8 cellular contexts compared by ENCODE assay signal in genomic region chr19:49680473-49681351, GRCh38. TPM values are rescaled to one million over a fixed set of nuclear protein-coding genes. Genes with fewer than 3 reads are reported as not detected.
DNase-seq lines count a peak whose midpoint lies in the region; ATAC-seq lines count a peak whose summit lies in the region.

No MANE protein-coding gene starts in this region.

- 36 to 37% methylated on average over 40 of the region's 40 CpGs for WGBS in ectodermal cell, 2 experiments

- no peaks in the 10 kb centered on the region for H3K27me3 ChIP-seq in BLaER1 treated with 17β-estradiol and CSF1 and Interleukin-3, amounts not matched to agents 10 nM and 100 nM
- no peaks in the 10 kb centered on the region for H3K27me3 ChIP-seq in ectodermal cell (ENCODE audit: control insufficient read depth, insufficient read depth, low read length, poor library complexity, severe bottlenecking)

- peak overlapping the region; percentile 41 to 100 (median 97); a peak in 19 of 22 replicates for H3K9ac ChIP-seq in BLaER1 treated with 17β-estradiol and CSF1 and Interleukin-3, amounts not matched to agents 10 nM and 100 nM

- H3K36me3 ChIP-seq in BLaER1 treated with 17β-estradiol and CSF1 and Interleukin-3, amounts not matched to agents 10 nM and 100 nM = peaks cover 47 to 67% (median 55%) of the 10 kb centered on the region in 11 experiments
- H3K36me3 ChIP-seq in ectodermal cell (ENCODE audit: control insufficient read depth, insufficient read depth, low read length) = peaks cover 32% of the 10 kb centered on the region

- peak; percentile 84 for DNase-seq in NCI-H82 treated with DMSO at 0.1 percent for 48 hours (lab: John Stamatoyannopoulos, UW; ENCODE audit: unreplicated experiment)
- DNase-seq in activated CD8-positive, alpha-beta memory T cell treated with anti-CD3 and anti-CD28 coated beads for 1 hour (ENCODE audit: extremely low read depth in 1 of 2, low read depth in 1 of 2) = peak; percentile 83 to 94
- DNase-seq in medulla oblongata (ENCODE audit: extremely low spot score) = peak; percentile 86
- DNase-seq in stimulated activated CD8-positive, alpha-beta memory T cell treated with anti-CD3 and anti-CD28 coated beads, Interleukin-12 subunit alpha, Interleukin-12 subunit beta, amount 100 ng/mL, for 1 hour (ENCODE audit: low read depth) = peak; percentile 88

- H3K4me2 ChIP-seq in BLaER1 treated with 17β-estradiol and CSF1 and Interleukin-3, amounts not matched to agents 10 nM and 100 nM = peak overlapping the region; percentile 87 to 98 (median 95)

- ATAC-seq in HG02885 (IDR thresholded peaks at IDR 0.05; ENCODE audit: poor library complexity, unreplicated experiment) (peak; percentile 22), HG03095 (IDR thresholded peaks at IDR 0.05; ENCODE audit: unreplicated experiment) (no peak)

- peak overlapping the region in 10 of 11 experiments; percentile 39 to 100 (median 62); a peak in 19 of 22 replicates for H3K27ac ChIP-seq in BLaER1 treated with 17β-estradiol and CSF1 and Interleukin-3, amounts not matched to agents 10 nM and 100 nM
- H3K27ac ChIP-seq in ectodermal cell (ENCODE audit: insufficient read depth, low read depth, low read length, poor library complexity, severe bottlenecking) = peak overlapping the region; percentile 76

- H4K20me1 ChIP-seq in BLaER1 treated with 17β-estradiol and CSF1 and Interleukin-3, amounts not matched to agents 10 nM and 100 nM = peaks cover 16 to 83% (median 81%) of the 10 kb centered on the region in 11 experiments; a peak in 21 of 22 replicates

- peaks cover 34 to 66% (median 43%) of the 10 kb centered on the region in 10 experiments for H3K4me1 ChIP-seq in BLaER1 treated with 17β-estradiol and CSF1 and Interleukin-3, amounts not matched to agents 10 nM and 100 nM
- H3K4me1 ChIP-seq in ectodermal cell (ENCODE audit: control insufficient read depth, insufficient read depth, low read length) = peaks cover 20% of the 10 kb centered on the region

- no peaks in the 10 kb centered on the region for H3K9me3 ChIP-seq in BLaER1 treated with 17β-estradiol and CSF1 and Interleukin-3, amounts not matched to agents 10 nM and 100 nM (replicated peaks in 1 of 11)
- H3K9me3 ChIP-seq in ectodermal cell (ENCODE audit: control insufficient read depth, low read length) = no peaks in the 10 kb centered on the region

- peak overlapping the region in 9 of 10 experiments; percentile 21 to 100 (median 93); a peak in 11 of 20 replicates for H3K4me3 ChIP-seq in BLaER1 treated with 17β-estradiol and CSF1 and Interleukin-3, amounts not matched to agents 10 nM and 100 nM
- H3K4me3 ChIP-seq in ectodermal cell (ENCODE audit: insufficient read depth, low read depth, low read length) = peak overlapping the region; percentile 31

RNA-seq across cellular contexts. Expression of gene PRMT1, which starts 3.6 kb away (rescaled TPM):
- 541 TPM for polyA plus RNA-seq in ectodermal cell (2013, experiment 1 of 4)
- 508 TPM for polyA plus RNA-seq in ectodermal cell (2013, experiment 2 of 4)
- 488 TPM for polyA plus RNA-seq in ectodermal cell (2013, experiment 3 of 4)
- polyA plus RNA-seq in ectodermal cell (2013, experiment 4 of 4) = 532 TPM

RNA-seq across cellular contexts. Expression of gene ADM5, which starts 8.7 kb away (rescaled TPM):
- 11.4 TPM for polyA plus RNA-seq in ectodermal cell (2013, experiment 1 of 4)
- polyA plus RNA-seq in ectodermal cell (2013, experiment 2 of 4) = 8.3 TPM
- 6.7 TPM for polyA plus RNA-seq in ectodermal cell (2013, experiment 3 of 4)
- polyA plus RNA-seq in ectodermal cell (2013, experiment 4 of 4) = 6.9 TPM

RNA-seq across cellular contexts. Expression of gene CPT1C, which starts 10.2 kb away (rescaled TPM):
- 133 TPM for polyA plus RNA-seq in ectodermal cell (2013, experiment 1 of 4)
- 141 TPM for polyA plus RNA-seq in ectodermal cell (2013, experiment 2 of 4)
- polyA plus RNA-seq in ectodermal cell (2013, experiment 3 of 4) = 97.6 TPM
- polyA plus RNA-seq in ectodermal cell (2013, experiment 4 of 4) = 112 TPM

RNA-seq across cellular contexts. Expression of gene BCL2L12, which starts 15.0 kb away (rescaled TPM):
- polyA plus RNA-seq in ectodermal cell (2013, experiment 1 of 4) = 111 TPM
- 104 TPM for polyA plus RNA-seq in ectodermal cell (2013, experiment 2 of 4)
- 111 TPM for polyA plus RNA-seq in ectodermal cell (2013, experiment 3 of 4)
- 129 TPM for polyA plus RNA-seq in ectodermal cell (2013, experiment 4 of 4)

RNA-seq across cellular contexts. Expression of gene IRF3, which starts 15.1 kb away (rescaled TPM):
- 106 TPM for polyA plus RNA-seq in ectodermal cell (2013, experiment 1 of 4)
- 108 TPM for polyA plus RNA-seq in ectodermal cell (2013, experiment 2 of 4)
- 84.3 TPM for polyA plus RNA-seq in ectodermal cell (2013, experiment 3 of 4)
- polyA plus RNA-seq in ectodermal cell (2013, experiment 4 of 4) = 78.5 TPM
